18 cellular contexts compared by ENCODE assay signal in the genomic region with DNA sequence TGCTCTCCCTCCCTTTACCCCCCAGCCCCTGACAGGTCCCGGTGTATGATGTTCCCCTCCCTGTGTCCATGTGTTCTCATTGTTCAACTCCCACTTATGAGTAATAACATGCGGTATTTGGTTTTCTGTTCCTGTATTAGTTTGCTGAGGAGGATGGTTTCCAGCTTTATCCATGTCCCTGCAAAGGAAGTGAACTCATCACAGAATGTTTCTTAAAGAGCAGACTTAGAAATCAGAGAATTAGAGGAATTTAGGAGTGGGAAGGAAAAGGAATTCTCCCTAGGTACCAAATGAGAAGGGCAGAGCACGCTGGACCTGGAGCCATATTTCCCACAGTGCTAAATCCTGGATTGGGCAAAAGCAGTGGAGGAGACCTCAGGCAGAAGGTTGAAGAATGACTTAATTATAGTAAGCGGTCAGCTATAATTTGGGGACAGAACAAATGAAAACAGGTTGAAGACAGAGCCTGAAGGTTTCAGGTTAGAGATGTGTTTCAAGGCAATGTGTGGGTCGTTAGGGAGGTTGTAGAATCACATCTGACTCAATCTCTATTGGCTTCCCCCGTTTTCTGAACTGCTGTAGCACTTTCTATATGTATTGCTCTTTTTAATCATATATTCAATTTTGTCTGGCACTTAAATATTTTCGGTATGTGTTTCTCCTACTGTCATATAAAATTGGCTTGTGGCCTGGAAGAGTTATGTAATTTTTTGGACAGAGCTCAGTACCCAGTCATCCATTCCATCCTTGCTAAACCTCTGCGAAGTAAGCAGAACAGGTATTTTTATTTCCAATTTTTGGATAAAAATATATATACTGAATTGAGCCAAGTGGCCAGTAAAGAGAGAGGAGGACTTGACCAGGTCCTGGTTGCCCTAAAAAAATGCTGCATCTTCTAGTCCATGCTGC.
DNase-seq lines count a peak whose midpoint lies in the region; FAIRE-seq and TF ChIP-seq lines count a peak whose summit lies in the region.
"Had no signal": no experiment of that assay in that cellular context is flagged by ENCODE, and none has a peak within 500 bp of the region (broad histone marks: within the 10 kb centered on the region; RNA-seq: fewer than 3 reads in every experiment).

No MANE protein-coding gene starts in this region.

- no peaks in the 10 kb centered on the region for H3K27me3 ChIP-seq in bronchial epithelial cell (ENCODE audit: control insufficient read depth, insufficient read depth, low read length)
- H3K27me3 ChIP-seq: gastrocnemius medialis, upper lobe of left lung had no signal

- no peak for TF ChIP-seq CTCF in bronchial epithelial cell (IDR thresholded peaks at IDR 0.05; ENCODE audit: insufficient read depth, low read length, severe bottlenecking)

- no peak for DNase-seq in activated naive CD4-positive, alpha-beta T cell treated with Interleukin-2 at 50 U/mL for 16 hours
- DNase-seq in bronchial epithelial cell (ENCODE audit: low read depth) (peak; percentile 73), hepatic stellate cell (ENCODE audit: low spot score) (peak; percentile 23), superior temporal gyrus (ENCODE audit: extremely low spot score) (peak; percentile 40), NOMO-1 treated with DMSO at 0.1 percent for 48 hours (lab: John Stamatoyannopoulos, UW; ENCODE audit: unreplicated experiment) (no peak)
- DNase-seq in activated CD4-positive, alpha-beta T cell treated with anti-CD3 and anti-CD28 coated beads for 4 hours = no peak
- no peak for DNase-seq in stimulated activated naive CD4-positive, alpha-beta T cell (lab: John Stamatoyannopoulos, UW)
- DNase-seq: activated CD4-positive, alpha-beta T cell treated with anti-CD3 and anti-CD28 coated beads, Interleukin-2, amount 10 ng/mL, durations not matched to agents 7 days and 5 days; central memory CD4-positive, alpha-beta T cell; DMS 273 treated with DMSO at 0.1 percent for 48 hours; gastrocnemius medialis; left cardiac atrium; NCI-H2171 treated with DMSO at 0.1 percent for 48 hours; T-helper 1 cell; upper lobe of left lung had no signal

- peak overlapping the region; percentile 10 for H3K27ac Mint-ChIP-seq in activated naive CD4-positive, alpha-beta T cell treated with anti-CD3 and anti-CD28 coated beads, Interleukin-2, amount 50 U/mL, for 24 hours
- H3K27ac Mint-ChIP-seq: activated CD4-positive, alpha-beta T cell treated with anti-CD3 and anti-CD28 coated beads, Interleukin-2, amount 10 ng/mL, durations not matched to agents 7 days and 5 days had no signal

- H3K27me3 Mint-ChIP-seq in activated naive CD4-positive, alpha-beta T cell treated with anti-CD3 and anti-CD28 coated beads, Interleukin-2, amount 50 U/mL, for 24 hours = no peaks in the 10 kb centered on the region
- H3K27me3 Mint-ChIP-seq: activated CD4-positive, alpha-beta T cell treated with anti-CD3 and anti-CD28 coated beads, Interleukin-2, amount 10 ng/mL, durations not matched to agents 7 days and 5 days had no signal

- H3K4me1 Mint-ChIP-seq in activated naive CD4-positive, alpha-beta T cell treated with anti-CD3 and anti-CD28 coated beads, Interleukin-2, amount 50 U/mL, for 24 hours = peaks cover 5% of the 10 kb centered on the region

- H3K36me3 ChIP-seq in bronchial epithelial cell (ENCODE audit: control insufficient read depth, insufficient read depth, low read length) = no peaks in the 10 kb centered on the region
- H3K36me3 ChIP-seq: gastrocnemius medialis, upper lobe of left lung had no signal

- peaks cover 8% of the 10 kb centered on the region for H3K9me3 Mint-ChIP-seq in activated naive CD4-positive, alpha-beta T cell treated with anti-CD3 and anti-CD28 coated beads, Interleukin-2, amount 50 U/mL, for 24 hours

- no peak overlapping the region for H3K4me3 Mint-ChIP-seq in activated naive CD4-positive, alpha-beta T cell treated with anti-CD3 and anti-CD28 coated beads, Interleukin-2, amount 50 U/mL, for 24 hours
- H3K4me3 Mint-ChIP-seq: activated CD4-positive, alpha-beta T cell treated with anti-CD3 and anti-CD28 coated beads, Interleukin-2, amount 10 ng/mL, durations not matched to agents 7 days and 5 days; neural crest cell had no signal

- H3K36me3 Mint-ChIP-seq in activated naive CD4-positive, alpha-beta T cell treated with anti-CD3 and anti-CD28 coated beads, Interleukin-2, amount 50 U/mL, for 24 hours = peaks cover 6% of the 10 kb centered on the region

- H3K4me3 ChIP-seq in bronchial epithelial cell (ENCODE audit: low read depth, low read length) = no peak overlapping the region
- H3K4me3 ChIP-seq: gastrocnemius medialis, GM12878, upper lobe of left lung had no signal

- no peak for FAIRE-seq in bronchial epithelial cell (lab: Jason Lieb, UNC)
- FAIRE-seq: GM12878 had no signal

Comparison
In these comparisons a context has a peak if more than half of its experiments do, and no peak if none do; other contexts are left out.
1. DNase-seq: peak in bronchial epithelial cell (single experiment), hepatic stellate cell (single experiment) and superior temporal gyrus (single experiment); none in activated naive CD4-positive, alpha-beta T cell treated with Interleukin-2 at 50 U/mL for 16 hours (single experiment), activated CD4-positive, alpha-beta T cell treated with anti-CD3 and anti-CD28 coated beads for 4 hours (0 of 2), NOMO-1 treated with DMSO at 0.1 percent for 48 hours (single experiment) and stimulated activated naive CD4-positive, alpha-beta T cell (0 of 6).